Comparison of ENCODE assay signal across 8 cellular contexts in the genomic region with DNA sequence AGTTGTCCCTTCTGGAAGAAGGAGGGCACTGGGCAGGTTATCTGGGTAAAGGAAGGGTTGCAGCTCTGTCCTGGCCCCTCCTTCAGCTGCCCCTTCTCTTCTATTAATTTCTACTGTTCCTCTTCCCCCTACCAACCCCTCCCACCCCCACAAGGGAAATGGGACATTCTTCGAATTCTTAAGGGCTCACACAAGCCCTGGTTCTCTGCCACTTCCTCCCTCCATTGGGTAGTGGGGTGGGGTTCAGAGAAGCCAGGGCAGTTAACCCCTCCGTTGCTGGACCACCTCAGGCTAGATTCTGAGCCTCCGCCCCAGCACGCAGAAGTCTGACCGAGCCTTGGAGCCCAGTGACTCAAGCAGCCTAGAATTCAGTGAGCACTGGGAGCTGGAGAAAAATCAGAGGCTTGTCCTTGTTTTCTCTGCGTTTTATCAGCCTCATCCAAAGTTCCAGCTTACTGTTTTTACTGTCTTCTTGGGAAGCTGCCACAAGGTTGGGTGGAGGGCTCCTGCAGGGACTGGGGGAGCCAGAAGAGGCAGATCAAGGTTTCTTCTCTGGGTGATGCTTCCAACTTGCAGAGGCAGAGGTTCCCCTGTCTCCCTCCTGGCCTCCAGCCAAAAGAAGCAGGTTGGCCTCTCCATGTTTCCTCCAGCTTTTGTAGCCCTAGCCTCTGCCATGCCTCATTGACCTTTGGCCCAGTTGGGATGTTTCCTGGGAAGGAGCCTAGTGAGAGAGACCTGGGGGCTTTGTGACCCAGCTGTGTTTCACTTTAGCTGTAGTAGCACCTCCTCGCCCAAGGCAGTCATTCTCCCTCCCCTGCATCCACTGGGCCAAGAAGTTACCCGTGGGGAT. TPM values are rescaled to one million over a fixed set of nuclear protein-coding genes. Genes with fewer than 3 reads are reported as not detected.
DNase-seq lines count a peak whose midpoint lies in the region; ATAC-seq and TF ChIP-seq lines count a peak whose summit lies in the region.

No MANE protein-coding gene starts in this region.

- H3K36me3 ChIP-seq in BJ (ENCODE audit: control insufficient read depth, insufficient read depth, low read length), result peaks cover 32% of the 10 kb centered on the region

- peak overlapping the region in 2 of 3 donors; percentile 21 to 87 for H3K27ac Mint-ChIP-seq in IgD-negative memory B cell
- peak overlapping the region; percentile 63 to 90 for H3K27ac Mint-ChIP-seq in stimulated activated naive CD8-positive, alpha-beta T cell treated with anti-CD3 and anti-CD28 coated beads, Interleukin-15, amount 100 ng/mL, for 72 hours

- H3K27me3 Mint-ChIP-seq in IgD-negative memory B cell, result no peaks in the 10 kb centered on the region
- no peaks in the 10 kb centered on the region for H3K27me3 Mint-ChIP-seq in stimulated activated naive CD8-positive, alpha-beta T cell treated with anti-CD3 and anti-CD28 coated beads, Interleukin-15, amount 100 ng/mL, for 72 hours

- H3K27me3 ChIP-seq in BJ (ENCODE audit: control insufficient read depth, insufficient read depth, low read length), result no peaks in the 10 kb centered on the region

- no peak for TF ChIP-seq CTCF in BJ (IDR thresholded peaks at IDR 0.05; ENCODE audit: insufficient read depth, low read depth, low read length)
- TF ChIP-seq CTCF in GM20000 (IDR thresholded peaks at IDR 0.05; ENCODE audit: extremely low read depth, missing control alignments), result no peak

- peaks cover 38 to 48% (median 43%) of the 10 kb centered on the region in 3 donors for H3K4me1 Mint-ChIP-seq in IgD-negative memory B cell
- H3K4me1 Mint-ChIP-seq in stimulated activated naive CD8-positive, alpha-beta T cell treated with anti-CD3 and anti-CD28 coated beads, Interleukin-15, amount 100 ng/mL, for 72 hours, result peaks cover 97% of the 10 kb centered on the region

- ATAC-seq in stimulated activated naive CD8-positive, alpha-beta T cell treated with anti-CD3 and anti-CD28 coated beads, Interleukin-15, amount 100 ng/mL, for 72 hours, result no peak
- ATAC-seq in HG02970 (IDR thresholded peaks at IDR 0.05; ENCODE audit: low FRiP score, unreplicated experiment), result no peak

- peaks cover 2% of the 10 kb centered on the region for H3K36me3 Mint-ChIP-seq in IgD-negative memory B cell

- CTCF ChIA-PET in BJ (lab: Yijun Ruan, JAX), result no interaction called here

- POLR2A ChIA-PET in BJ (lab: Charles Lee), result interaction anchor here (0.5 kb wide), 1 partner anchor 10 kb away, joined by 3 read pairs; the partner anchor contains the start of gene LASP1

- no peak overlapping the region for H3K4me3 ChIP-seq in BJ (ENCODE audit: low read depth, low read length)

- peak; percentile 58 for DNase-seq in BJ (ENCODE audit: low read depth)
- DNase-seq in astrocyte of the hippocampus (ENCODE audit: low read depth, low spot score), result peak; percentile 94
- DNase-seq in iPS-NIHi11 (ENCODE audit: low spot score), result peak; percentile 93
- DNase-seq in stimulated activated naive CD8-positive, alpha-beta T cell treated with anti-CD3 and anti-CD28 coated beads, Interleukin-15, amount 100 ng/mL, for 72 hours, result no peak
- no peak for DNase-seq in GM20000 (ENCODE audit: low spot score)
- no peak for DNase-seq in stimulated activated CD4-positive, alpha-beta T cell treated with anti-CD3 and anti-CD28 coated beads, Interleukin-4, amount 100 ng/mL, for 1 hour

- H3K9me3 Mint-ChIP-seq in IgD-negative memory B cell, result no peaks in the 10 kb centered on the region
- no peaks in the 10 kb centered on the region for H3K9me3 Mint-ChIP-seq in stimulated activated naive CD8-positive, alpha-beta T cell treated with anti-CD3 and anti-CD28 coated beads, Interleukin-15, amount 100 ng/mL, for 72 hours

- peak overlapping the region in 3 of 4 donors; percentile 23 to 59 (median 32) for H3K4me3 Mint-ChIP-seq in IgD-negative memory B cell
- peak overlapping the region; percentile 72 to 77 for H3K4me3 Mint-ChIP-seq in stimulated activated naive CD8-positive, alpha-beta T cell treated with anti-CD3 and anti-CD28 coated beads, Interleukin-15, amount 100 ng/mL, for 72 hours

RNA-seq across cellular contexts. Expression of gene LASP1, which starts 10.2 kb away (rescaled TPM):
- polyA plus RNA-seq in BJ (2011; rRNA removed), result 254 and 321 TPM in 2 replicates
- polyA minus RNA-seq in BJ (2011; rRNA and poly(A)+ RNA removed), result 251 and 287 TPM in 2 replicates
- polyA plus RNA-seq in IgD-negative memory B cell, result 44.5 TPM

RNA-seq across cellular contexts. Expression of gene RPL23, which starts 26.6 kb away (rescaled TPM):
- polyA plus RNA-seq in BJ (2011; rRNA removed) (1,440 and 2,342 TPM in 2 replicates), IgD-negative memory B cell (1,385 TPM)
- polyA minus RNA-seq in BJ (2011; rRNA and poly(A)+ RNA removed), result 176 and 213 TPM in 2 replicates

RNA-seq across cellular contexts. Expression of gene CWC25, which starts 55.0 kb away (rescaled TPM):
- polyA plus RNA-seq in BJ (2011; rRNA removed), result 14.1 and 14.5 TPM in 2 replicates
- polyA minus RNA-seq in BJ (2011; rRNA and poly(A)+ RNA removed), result 4.6 and 5.5 TPM in 2 replicates
- polyA plus RNA-seq in IgD-negative memory B cell, result 17.1 TPM

Comparison
In these comparisons a context has a peak if more than half of its experiments do, and no peak if none do; other contexts are left out.
1. DNase-seq: peak in BJ (single experiment), astrocyte of the hippocampus (single experiment) and iPS-NIHi11 (single experiment); none in stimulated activated naive CD8-positive, alpha-beta T cell treated with anti-CD3 and anti-CD28 coated beads, Interleukin-15, amount 100 ng/mL, for 72 hours (0 of 2), GM20000 (single experiment) and stimulated activated CD4-positive, alpha-beta T cell treated with anti-CD3 and anti-CD28 coated beads, Interleukin-4, amount 100 ng/mL, for 1 hour (single experiment).